Comparison of ENCODE assay signal across 9 cellular contexts in genomic region chr4:139553751-139554670, GRCh38. TPM values are rescaled to one million over a fixed set of nuclear protein-coding genes. Genes with fewer than 3 reads are reported as not detected.
DNase-seq lines count a peak whose midpoint lies in the region; ATAC-seq and TF ChIP-seq lines count a peak whose summit lies in the region.
"Had no signal": no experiment of that assay in that cellular context is flagged by ENCODE, and none has a peak within 500 bp of the region (broad histone marks: within the 10 kb centered on the region; RNA-seq: fewer than 3 reads in every experiment).

No MANE protein-coding gene starts in this region.

- no peaks in the 10 kb centered on the region for H3K9me3 Mint-ChIP-seq in activated naive CD4-positive, alpha-beta T cell treated with anti-CD3 and anti-CD28 coated beads, Interleukin-2, amount 10 ng/mL, durations not matched to agents 7 days and 5 days
- H3K9me3 Mint-ChIP-seq in activated naive CD4-positive, alpha-beta T cell treated with anti-CD3 and anti-CD28 coated beads, Interleukin-2, amount 50 U/mL, for 72 hours, result no peaks in the 10 kb centered on the region
- H3K9me3 Mint-ChIP-seq in type B pancreatic cell, result no peaks in the 10 kb centered on the region

- ATAC-seq in activated naive CD4-positive, alpha-beta T cell treated with anti-CD3 and anti-CD28 coated beads, Interleukin-2, amount 50 U/mL, for 72 hours, result no peak
- ATAC-seq in GM21381 (IDR thresholded peaks at IDR 0.05; ENCODE audit: unreplicated experiment), result no peak

- H3K4me1 Mint-ChIP-seq in activated naive CD4-positive, alpha-beta T cell treated with anti-CD3 and anti-CD28 coated beads, Interleukin-2, amount 10 ng/mL, durations not matched to agents 7 days and 5 days, result peaks cover 47% of the 10 kb centered on the region
- peaks cover 43% of the 10 kb centered on the region for H3K4me1 Mint-ChIP-seq in type B pancreatic cell (ENCODE audit: unreplicated experiment)

- H3K4me1 ChIP-seq in mesodermal cell (ENCODE audit: control insufficient read depth, insufficient read depth, low read length, poor library complexity, severe bottlenecking), result peaks cover 37% of the 10 kb centered on the region

- no peak for DNase-seq in activated naive CD4-positive, alpha-beta T cell treated with anti-CD3 and anti-CD28 coated beads, Interleukin-2, amount 10 ng/mL, durations not matched to agents 7 days and 5 days
- no peak for DNase-seq in activated naive CD4-positive, alpha-beta T cell treated with anti-CD3 and anti-CD28 coated beads, Interleukin-2, amount 50 U/mL, for 72 hours (ENCODE audit: low spot score in 2 of 2)
- no peak for DNase-seq in astrocyte of the cerebellum (ENCODE audit: low read depth)
- DNase-seq in type B pancreatic cell (ENCODE audit: extremely low spot score, unreplicated experiment), result no peak
- no peak for DNase-seq in NCI-H1417 treated with DMSO at 0.1 percent for 48 hours (lab: John Stamatoyannopoulos, UW)
- DNase-seq in NCI-H1694 (lab: John Stamatoyannopoulos, UW), result no peak
- DNase-seq: stimulated activated CD4-positive, alpha-beta T cell treated with anti-CD3 and anti-CD28 coated beads, Interleukin-4, amount 100 ng/mL, for 24 hours had no signal

- in situ Hi-C loops in astrocyte of the cerebellum (cut with HindIII; ENCODE audit: low sequenced_read_pairs), result no loop called here

- H3K4me3 Mint-ChIP-seq in activated naive CD4-positive, alpha-beta T cell treated with anti-CD3 and anti-CD28 coated beads, Interleukin-2, amount 10 ng/mL, durations not matched to agents 7 days and 5 days, result peak overlapping the region; percentile 95
- H3K4me3 Mint-ChIP-seq in type B pancreatic cell, result peak overlapping the region; percentile 99

- TF ChIP-seq CTCF in astrocyte of the cerebellum (IDR thresholded peaks at IDR 0.05; ENCODE audit: low read depth, low read length, missing control alignments), result no peak
- TF ChIP-seq CTCF in type B pancreatic cell (conservative IDR thresholded peaks at IDR 0.05), result no peak

- H3K4me3 ChIP-seq in astrocyte of the cerebellum (ENCODE audit: low read depth, low read length), result peak overlapping the region; percentile 69
- H3K4me3 ChIP-seq in mesodermal cell (ENCODE audit: extremely low read depth, insufficient read depth, low read length, poor library complexity, severe bottlenecking), result peak overlapping the region; percentile 74

- 100% methylated on average over 2 of the region's 4 CpGs for WGBS in mesodermal cell (ENCODE audit: insufficient coverage in 2 of 2), 2 experiments

- peaks cover 2% of the 10 kb centered on the region for H3K36me3 Mint-ChIP-seq in activated naive CD4-positive, alpha-beta T cell treated with anti-CD3 and anti-CD28 coated beads, Interleukin-2, amount 10 ng/mL, durations not matched to agents 7 days and 5 days
- peaks cover 5 to 19% of the 10 kb centered on the region in 2 donors for H3K36me3 Mint-ChIP-seq in activated naive CD4-positive, alpha-beta T cell treated with anti-CD3 and anti-CD28 coated beads, Interleukin-2, amount 50 U/mL, for 72 hours
- H3K36me3 Mint-ChIP-seq in type B pancreatic cell, result no peaks in the 10 kb centered on the region

- peaks cover 34% of the 10 kb centered on the region for H3K27me3 Mint-ChIP-seq in activated naive CD4-positive, alpha-beta T cell treated with anti-CD3 and anti-CD28 coated beads, Interleukin-2, amount 10 ng/mL, durations not matched to agents 7 days and 5 days
- peaks cover 29% of the 10 kb centered on the region for H3K27me3 Mint-ChIP-seq in type B pancreatic cell

- CTCF ChIA-PET in activated naive CD4-positive, alpha-beta T cell treated with anti-CD3 and anti-CD28 coated beads, Interleukin-2, amount 10 ng/mL, durations not matched to agents 7 days and 5 days (lab: Charles Lee), result interaction anchor here (0.7 to 1.3 kb wide), 5 partner anchors 22 to 258 kb away, joined by 3 to 4 read pairs (median 4); no protein-coding TSS in a partner anchor

- H3K27ac ChIP-seq in mesodermal cell (ENCODE audit: low read depth, low read length, severe bottlenecking), result peak overlapping the region; percentile 89

- no peaks in the 10 kb centered on the region for H3K36me3 ChIP-seq in mesodermal cell (ENCODE audit: control insufficient read depth, insufficient read depth, low read length)

- peak overlapping the region; percentile 95 for H3K27ac Mint-ChIP-seq in activated naive CD4-positive, alpha-beta T cell treated with anti-CD3 and anti-CD28 coated beads, Interleukin-2, amount 10 ng/mL, durations not matched to agents 7 days and 5 days
- H3K27ac Mint-ChIP-seq in activated naive CD4-positive, alpha-beta T cell treated with anti-CD3 and anti-CD28 coated beads, Interleukin-2, amount 50 U/mL, for 72 hours, result peak overlapping the region in 1 of 2 donors; percentile 96
- peak overlapping the region; percentile 99 for H3K27ac Mint-ChIP-seq in type B pancreatic cell

- no peaks in the 10 kb centered on the region for H3K9me3 ChIP-seq in mesodermal cell (ENCODE audit: control insufficient read depth, low read length)

RNA-seq across cellular contexts. Expression of gene SETD7, which starts 2.0 kb away (rescaled TPM):
- total RNA-seq in activated naive CD4-positive, alpha-beta T cell treated with anti-CD3 and anti-CD28 coated beads, Interleukin-2, amount 50 U/mL, for 72 hours, result 10 to 100 TPM in 1 of 2 donors, 1 to 10 TPM in 1; 8.8 to 15.6 TPM
- polyA plus RNA-seq in mesodermal cell (2013, experiment 1 of 2), result 19.2 TPM
- polyA plus RNA-seq in mesodermal cell (2013, experiment 2 of 2), result 20.0 TPM
- 17.0 and 28.2 TPM in 2 replicates for total RNA-seq in type B pancreatic cell (ENCODE audit: low replicate concordance)
